Comparison of ENCODE assay signal across 8 cellular contexts in the genomic region with DNA sequence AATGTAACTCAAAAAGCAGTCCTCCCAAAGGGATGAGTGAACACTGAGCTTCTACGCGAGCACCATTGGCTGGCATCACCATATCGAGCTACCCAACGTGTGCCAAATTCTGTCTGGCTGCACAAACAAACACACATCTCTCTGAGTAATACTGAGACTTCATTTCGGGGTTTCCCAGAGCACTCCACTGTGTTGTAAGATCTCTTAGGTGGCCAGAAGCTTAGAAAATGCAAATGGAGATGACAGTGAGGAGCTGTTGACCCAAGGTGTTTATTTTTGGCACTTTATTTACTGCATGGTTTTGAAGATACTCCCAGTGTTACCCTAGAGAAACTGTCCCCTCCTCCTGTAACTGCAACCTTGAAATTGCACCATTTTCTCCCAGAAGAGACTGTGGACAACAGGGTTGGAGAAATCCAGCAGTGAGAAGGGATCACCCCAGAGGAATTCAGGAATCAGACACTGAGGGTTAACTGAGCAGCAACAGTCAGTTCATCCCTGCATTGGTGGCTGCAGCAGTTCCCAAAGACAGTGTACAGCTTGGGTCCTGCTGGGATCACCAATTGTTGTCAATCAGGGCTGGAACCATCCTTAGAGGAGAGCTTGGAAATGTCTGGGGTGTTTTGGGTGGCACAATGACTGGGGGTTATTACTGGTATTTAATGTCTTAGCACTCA. TPM values are rescaled to one million over a fixed set of nuclear protein-coding genes. Genes with fewer than 3 reads are reported as not detected.
A peak's percentile ranks its signal among the peaks of the same experiment; 100 is the strongest.
DNase-seq lines count a peak whose midpoint lies in the region; ATAC-seq and TF ChIP-seq lines count a peak whose summit lies in the region.

No MANE protein-coding gene starts in this region.

- H3K4me3 ChIP-seq in breast epithelium (no peak overlapping the region), esophagus muscularis mucosa (no peak overlapping the region), ascending aorta (no peak overlapping the region)

- peak; percentile 79 for DNase-seq in MCF 10A (ENCODE audit: unreplicated experiment)
- no peak for DNase-seq in breast epithelium (ENCODE audit: low spot score in 2 of 2)
- DNase-seq in activated T-helper 1 cell treated with Interleukin-2 at 50 U/mL for 16 hours (ENCODE audit: low read depth) = peak; percentile 38
- DNase-seq in stimulated activated naive CD4-positive, alpha-beta T cell (lab: John Stamatoyannopoulos, UW) = peak; percentile 31 to 60 (median 51)
- no peak for DNase-seq in esophagus muscularis mucosa (ENCODE audit: extremely low spot score)
- DNase-seq in ascending aorta (ENCODE audit: low spot score in 2 of 2) = no peak
- no peak for DNase-seq in Ammon's horn (ENCODE audit: low spot score)

- no peaks in the 10 kb centered on the region for H3K4me1 ChIP-seq in breast epithelium
- H3K4me1 ChIP-seq in esophagus muscularis mucosa = peaks cover 0 to 4% (median 1%) of the 10 kb centered on the region in 4 donors
- H3K4me1 ChIP-seq in ascending aorta = no peaks in the 10 kb centered on the region

- no TSS peak for BruUV-seq in MCF 10A (replicated peaks; lab: Mats Ljungman, UMichigan)

- no peaks in the 10 kb centered on the region for H3K36me3 Mint-ChIP-seq in MCF 10A (ENCODE audit: insufficient read depth, unreplicated experiment)

- no peak overlapping the region for H3K4me3 Mint-ChIP-seq in MCF 10A (ENCODE audit: unreplicated experiment)

- no peak for TF ChIP-seq POLR2A in breast epithelium (IDR thresholded peaks at IDR 0.05)
- TF ChIP-seq POLR2A in esophagus muscularis mucosa (IDR thresholded peaks at IDR 0.05; ENCODE audit: low read depth) = no peak

- H3K4me1 Mint-ChIP-seq in MCF 10A (ENCODE audit: insufficient read depth, unreplicated experiment) = peaks cover 15% of the 10 kb centered on the region

- peak; percentile 58 for ATAC-seq in HG03108 (IDR thresholded peaks at IDR 0.05; ENCODE audit: unreplicated experiment)

- TF ChIP-seq EP300 in esophagus muscularis mucosa (IDR thresholded peaks at IDR 0.05) = no peak

- H3K9me3 ChIP-seq in breast epithelium (no peaks in the 10 kb centered on the region), esophagus muscularis mucosa (no peaks in the 10 kb centered on the region), ascending aorta (no peaks in the 10 kb centered on the region)

- no peak overlapping the region for H3K27ac Mint-ChIP-seq in MCF 10A (ENCODE audit: low read depth, unreplicated experiment)

- H3K9me3 Mint-ChIP-seq in MCF 10A (ENCODE audit: unreplicated experiment) = no peaks in the 10 kb centered on the region

- H3K36me3 ChIP-seq in breast epithelium (no peaks in the 10 kb centered on the region), esophagus muscularis mucosa (no peaks in the 10 kb centered on the region), ascending aorta (no peaks in the 10 kb centered on the region)

- H3K27ac ChIP-seq in breast epithelium = no peak overlapping the region
- H3K27ac ChIP-seq in esophagus muscularis mucosa (replicated peaks in 1 of 4) = no peak overlapping the region
- H3K27ac ChIP-seq in ascending aorta = no peak overlapping the region

- CTCF ChIA-PET in MCF 10A (lab: Yijun Ruan, JAX) = interaction anchor here (0.6 to 1.7 kb wide), 4 partner anchors 13 to 201 kb away, joined by 3 to 5 read pairs (median 4); no protein-coding TSS in a partner anchor

- WGBS in esophagus muscularis mucosa = 82% methylated on average over 5 of the region's 5 CpGs

- POLR2A ChIA-PET in MCF 10A (lab: Yijun Ruan, JAX) = interaction anchor here (0.9 to 1.0 kb wide), 2 partner anchors 70 to 81 kb away, joined by 3 to 4 read pairs; no protein-coding TSS in a partner anchor

- no peaks in the 10 kb centered on the region for H3K27me3 ChIP-seq in breast epithelium
- peaks cover 0 to 4% (median 0%) of the 10 kb centered on the region in 4 donors for H3K27me3 ChIP-seq in esophagus muscularis mucosa
- H3K27me3 ChIP-seq in ascending aorta = no peaks in the 10 kb centered on the region

- TF ChIP-seq CTCF in MCF 10A (IDR thresholded peaks at IDR 0.05; ENCODE audit: unreplicated experiment) (no peak), breast epithelium (IDR thresholded peaks at IDR 0.05) (no peak), esophagus muscularis mucosa (IDR thresholded peaks at IDR 0.05) (no peak), ascending aorta (IDR thresholded peaks at IDR 0.05) (no peak)

- intact Hi-C loops in MCF 10A (cut with micrococcal nuclease) = no loop called here
- intact Hi-C loops in breast epithelium (cut with DNase I; ENCODE audit: low total_unique reads) = no loop called here
- intact Hi-C loops in esophagus muscularis mucosa (cut with DNase I) = no loop called here
- intact Hi-C loops in ascending aorta (cut with DNase I) = no loop called here

- no peaks in the 10 kb centered on the region for H3K27me3 Mint-ChIP-seq in MCF 10A (ENCODE audit: insufficient read depth, unreplicated experiment)

RNA-seq across cellular contexts. Expression of a gene that starts 1.0 kb away (rescaled TPM):
- total RNA-seq in MCF 10A (2022) = 3.5 and 4.9 TPM in 2 replicates
- total RNA-seq in breast epithelium = 10 to 100 TPM; 13.8 to 70.5 (median 29.2) TPM
- total RNA-seq in esophagus muscularis mucosa = 10 to 100 TPM in 1 of 4 donors, 1 to 10 TPM in 3; 2.6 to 14.4 (median 5.1) TPM
- total RNA-seq in ascending aorta = 49.0 TPM

Comparison
In these comparisons a context has a peak if more than half of its experiments do, and no peak if none do; other contexts are left out.
1. DNase-seq: peak in MCF 10A (single experiment), activated T-helper 1 cell treated with Interleukin-2 at 50 U/mL for 16 hours (single experiment) and stimulated activated naive CD4-positive, alpha-beta T cell (6 of 6); none in breast epithelium (0 of 2), esophagus muscularis mucosa (single experiment), ascending aorta (0 of 2) and Ammon's horn (single experiment).